In genomic region chr2:145777297-145777696, GRCh38 we compare ENCODE assay signal across 18 cellular contexts.
DNase-seq lines count a peak whose midpoint lies in the region; ATAC-seq and TF ChIP-seq lines count a peak whose summit lies in the region.
"Had no signal": no experiment of that assay in that cellular context is flagged by ENCODE, and none has a peak within 500 bp of the region (broad histone marks: within the 10 kb centered on the region; RNA-seq: fewer than 3 reads in every experiment).

No MANE protein-coding gene starts in this region.

- no peak for TF ChIP-seq POLR2A in Peyer's patch (IDR thresholded peaks at IDR 0.05)

- no peak for TF ChIP-seq CTCF in brain microvascular endothelial cell (IDR thresholded peaks at IDR 0.05; ENCODE audit: low read depth, low read length, missing control alignments)
- no peak for TF ChIP-seq CTCF in Peyer's patch (IDR thresholded peaks at IDR 0.05)

- peak; percentile 42 for ATAC-seq in GM18868 (IDR thresholded peaks at IDR 0.05; ENCODE audit: unreplicated experiment)
- ATAC-seq in GM18502 (IDR thresholded peaks at IDR 0.05; ENCODE audit: poor library complexity, unreplicated experiment) = no peak
- ATAC-seq: activated naive CD8-positive, alpha-beta T cell treated with anti-CD3 and anti-CD28 coated beads, Interleukin-2, amount 50 U/mL, for 24 hours; activated T-cell treated with anti-CD3 and anti-CD28 coated beads, Interleukin-2, amount 50 U/mL, for 4 hours; esophagus mucosa; lower lobe of right lung; naive thymus-derived CD4-positive, alpha-beta T cell; Right ventricle myocardium inferior had no signal

- no peak overlapping the region for H3K4me3 ChIP-seq in brain microvascular endothelial cell (ENCODE audit: low read depth, low read length)
- H3K4me3 ChIP-seq in Peyer's patch = no peak overlapping the region
- H3K4me3 ChIP-seq: lower lobe of right lung had no signal

- H3K36me3 ChIP-seq in brain microvascular endothelial cell (replicated peaks) (no peaks in the 10 kb centered on the region), Peyer's patch (no peaks in the 10 kb centered on the region)
- H3K36me3 ChIP-seq: lower lobe of right lung had no signal

- in situ Hi-C loops in brain microvascular endothelial cell (cut with HindIII; ENCODE audit: low pct_ligation_motif_present, low sequenced_read_pairs) = no loop called here

- no peaks in the 10 kb centered on the region for H3K27me3 ChIP-seq in brain microvascular endothelial cell (replicated peaks)
- H3K27me3 ChIP-seq in Peyer's patch = no peaks in the 10 kb centered on the region

- no peaks in the 10 kb centered on the region for H3K4me1 ChIP-seq in Peyer's patch
- H3K4me1 ChIP-seq: lower lobe of right lung had no signal

- no peaks in the 10 kb centered on the region for H3K9me3 ChIP-seq in Peyer's patch
- H3K9me3 ChIP-seq: lower lobe of right lung had no signal

- no peak overlapping the region for H3K27ac ChIP-seq in brain microvascular endothelial cell
- H3K27ac ChIP-seq in Peyer's patch = no peak overlapping the region
- H3K27ac ChIP-seq: lower lobe of right lung had no signal

- DNase-seq in HT-29 (ENCODE audit: low spot score) (peak; percentile 55), brain microvascular endothelial cell (peak; percentile 66), kidney tubule cell (ENCODE audit: low spot score) (peak; percentile 76), T-helper 2 cell (no peak), Peyer's patch (no peak), DMS79 (lab: John Stamatoyannopoulos, UW) (no peak)
- DNase-seq: activated CD4-positive, alpha-beta T cell treated with anti-CD3 and anti-CD28 coated beads, Interleukin-2, amount 10 ng/mL, durations not matched to agents 7 days and 5 days; activated naive CD8-positive, alpha-beta T cell treated with anti-CD3 and anti-CD28 coated beads, Interleukin-2, amount 50 U/mL, for 24 hours; activated T-cell treated with anti-CD3 and anti-CD28 coated beads, Interleukin-2, amount 50 U/mL, for 4 hours; lower lobe of right lung; naive thymus-derived CD4-positive, alpha-beta T cell; NCI-H1092; NCI-H2171; T1000 had no signal

Comparison
In these comparisons a context has a peak if more than half of its experiments do, and no peak if none do; other contexts are left out.
1. DNase-seq: peak in HT-29 (single experiment), brain microvascular endothelial cell (single experiment) and kidney tubule cell (single experiment); none in T-helper 2 cell (0 of 5), Peyer's patch (0 of 3) and DMS79 (single experiment).